18 cellular contexts compared by ENCODE assay signal in genomic region chr3:14577897-14578296, GRCh38. TPM values are rescaled to one million over a fixed set of nuclear protein-coding genes. Genes with fewer than 3 reads are reported as not detected.
DNase-seq lines count a peak whose midpoint lies in the region; ATAC-seq and TF ChIP-seq lines count a peak whose summit lies in the region.
"Had no signal": no experiment of that assay in that cellular context is flagged by ENCODE, and none has a peak within 500 bp of the region (broad histone marks: within the 10 kb centered on the region; RNA-seq: fewer than 3 reads in every experiment).

No MANE protein-coding gene starts in this region.

- no peak overlapping the region for H3K27ac Mint-ChIP-seq in chondrocyte (ENCODE audit: unreplicated experiment)
- H3K27ac Mint-ChIP-seq: CD14-positive monocyte had no signal

- TF ChIP-seq CTCF in RWPE2 (IDR thresholded peaks at IDR 0.05; ENCODE audit: poor library complexity, severe bottlenecking) (peak; percentile 12), foreskin keratinocyte (conservative IDR thresholded peaks at IDR 0.05) (peak; percentile 30), chondrocyte (IDR thresholded peaks at IDR 0.05) (no peak)

- no peaks in the 10 kb centered on the region for H3K9me3 ChIP-seq in RWPE2 (ENCODE audit: severe bottlenecking)

- H3K9me3 Mint-ChIP-seq in chondrocyte (ENCODE audit: low read depth) = no peaks in the 10 kb centered on the region
- H3K9me3 Mint-ChIP-seq: CD14-positive monocyte had no signal

- H3K27me3 ChIP-seq in RWPE2 (ENCODE audit: insufficient read depth, poor library complexity, severe bottlenecking) (no peaks in the 10 kb centered on the region), foreskin keratinocyte (peaks cover 12% of the 10 kb centered on the region)

- no peaks in the 10 kb centered on the region for H3K36me3 Mint-ChIP-seq in chondrocyte (ENCODE audit: low read depth)
- H3K36me3 Mint-ChIP-seq: CD14-positive monocyte had no signal

- ATAC-seq in RWPE2 (ENCODE audit: low read depth) (no peak), foreskin keratinocyte (no peak), HG03521 (IDR thresholded peaks at IDR 0.05; ENCODE audit: unreplicated experiment) (no peak)

- H3K27ac ChIP-seq in RWPE2 (ENCODE audit: poor library complexity, severe bottlenecking) (no peak overlapping the region), foreskin keratinocyte (no peak overlapping the region)
- H3K27ac ChIP-seq: 22Rv1 had no signal

- no peaks in the 10 kb centered on the region for H3K4me1 Mint-ChIP-seq in chondrocyte (ENCODE audit: low read depth)
- H3K4me1 Mint-ChIP-seq: CD14-positive monocyte had no signal

- no peak overlapping the region for H3K4me3 Mint-ChIP-seq in chondrocyte (ENCODE audit: unreplicated experiment)
- H3K4me3 Mint-ChIP-seq: CD14-positive monocyte had no signal

- peaks cover 43% of the 10 kb centered on the region for H3K27me3 Mint-ChIP-seq in chondrocyte (ENCODE audit: low read depth)

- H3K4me1 ChIP-seq in RWPE2 (ENCODE audit: insufficient read depth, poor library complexity, severe bottlenecking) = no peaks in the 10 kb centered on the region
- H3K4me1 ChIP-seq in foreskin keratinocyte = no peaks in the 10 kb centered on the region

- no peaks in the 10 kb centered on the region for H3K36me3 ChIP-seq in RWPE2 (ENCODE audit: low read depth)

- peak; percentile 1 for DNase-seq in DMS53 (lab: John Stamatoyannopoulos, UW)
- no peak for DNase-seq in DMS53 treated with DMSO at 0.1 percent for 48 hours (lab: John Stamatoyannopoulos, UW; ENCODE audit: unreplicated experiment)
- DNase-seq in RWPE2 (ENCODE audit: low spot score) = no peak
- no peak for DNase-seq in foreskin keratinocyte
- DNase-seq in NCI-H146 (lab: John Stamatoyannopoulos, UW) = no peak
- DNase-seq in NOMO-1 treated with dmso at 0.1 percent for 144 hours (lab: John Stamatoyannopoulos, UW; ENCODE audit: unreplicated experiment) = no peak
- no peak for DNase-seq in chondrocyte (ENCODE audit: low spot score)
- DNase-seq: KBM-7, MV-4-11, NCI-H1417 treated with DMSO at 0.1 percent for 48 hours, NCI-H2029 treated with DMSO at 0.1 percent for 48 hours, NCI-H2171 treated with DMSO at 0.1 percent for 48 hours, NCI-H774, SHP77 treated with DMSO at 0.1 percent for 48 hours, T-helper 2 cell had no signal

- no peak overlapping the region for H3K4me3 ChIP-seq in RWPE2 (ENCODE audit: severe bottlenecking)

RNA-seq across cellular contexts. Expression of gene GRIP2, which starts 37.8 kb away (rescaled TPM):
- total RNA-seq in foreskin keratinocyte (0.78 and 0.81 TPM in 2 replicates), chondrocyte (0.20 to 0.63 TPM in 2 of 3 replicates, not detected in the other)
- polyA plus RNA-seq in foreskin keratinocyte = 0.47 and 0.57 TPM in 2 replicates
- polyA plus RNA-seq: CD14-positive monocyte had no signal
